26 cellular contexts compared by ENCODE assay signal in the genomic region with DNA sequence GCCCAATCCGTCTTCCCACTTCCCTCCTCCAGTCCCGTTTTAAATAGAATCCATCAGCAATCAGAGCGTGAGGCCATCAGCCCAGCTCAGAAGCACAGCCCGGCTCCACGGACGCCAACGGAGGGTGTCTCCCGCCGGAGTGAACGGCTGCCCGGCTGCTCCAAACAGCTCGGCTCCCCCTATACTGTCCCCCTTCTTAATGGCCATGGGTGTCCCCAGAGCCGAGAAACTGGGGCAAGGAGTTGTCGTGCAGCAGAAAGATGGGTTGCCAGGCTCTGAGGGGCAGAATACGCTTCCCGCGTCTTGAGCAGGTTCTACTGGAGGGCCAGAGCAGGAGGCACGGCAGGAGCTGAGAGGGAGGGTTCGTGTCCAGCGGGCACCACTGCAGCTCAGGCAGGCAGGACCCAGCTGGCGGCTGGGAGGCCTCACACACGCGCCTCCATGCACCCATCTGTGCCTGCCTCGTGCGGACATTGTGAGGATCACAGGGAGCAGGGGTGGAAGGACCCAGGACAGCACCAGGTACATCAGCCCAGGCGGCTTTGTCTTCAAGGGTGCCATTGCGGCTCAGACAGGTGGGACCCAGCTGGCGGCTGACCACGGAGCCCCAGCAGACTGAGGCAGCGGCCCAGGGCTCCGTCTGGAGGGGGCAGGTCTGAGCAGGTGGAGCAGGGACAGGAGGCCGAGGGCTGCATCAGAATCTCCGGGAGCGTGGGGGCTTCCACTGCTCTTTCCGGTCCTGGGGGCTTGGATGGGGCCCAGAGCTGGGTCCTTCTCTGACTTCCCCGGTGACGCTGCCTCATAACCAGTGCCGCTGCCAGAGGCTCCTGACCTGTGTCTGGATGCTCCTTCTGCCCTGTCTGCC.
A peak's percentile ranks its signal among the peaks of the same experiment; 100 is the strongest.
DNase-seq lines count a peak whose midpoint lies in the region; ATAC-seq, FAIRE-seq and TF ChIP-seq lines count a peak whose summit lies in the region.
"Had no signal": no experiment of that assay in that cellular context is flagged by ENCODE, and none has a peak within 500 bp of the region (broad histone marks: within the 10 kb centered on the region; RNA-seq: fewer than 3 reads in every experiment).

No MANE protein-coding gene starts in this region.

- no peak overlapping the region for H3K4me3 Mint-ChIP-seq in H9
- H3K4me3 Mint-ChIP-seq: CD8-positive, alpha-beta T cell; dendritic cell treated with granulocyte-macrophage colony-stimulating factor and Interleukin-4, amounts not matched to agents 40 ng/mL and 50 ng/mL, for 4 days; immature natural killer cell; T-helper 1 cell treated with Interleukin-12 subunit alpha and Interleukin-12 subunit beta and Interleukin-4 antibody, amounts not matched to agents 30 μg/mL and 1 μg/mL, for 36 hours had no signal

- H3K18ac ChIP-seq in H9 (ENCODE audit: insufficient read length, low read depth, low read length) = no peak overlapping the region

- H3K9me3 ChIP-seq in H9 (ENCODE audit: control insufficient read depth, low read depth, low read length) (no peaks in the 10 kb centered on the region), HepG2 (ENCODE audit: low read length) (no peaks in the 10 kb centered on the region), spleen (no peaks in the 10 kb centered on the region)
- H3K9me3 ChIP-seq: body of pancreas, right lobe of liver, tibial nerve had no signal

- intact Hi-C loops in HepG2 (cut with micrococcal nuclease; ENCODE audit: unreplicated experiment) = loop anchor here (1.0 kb wide), 1 partner anchor 22 kb away; no protein-coding TSS in a partner anchor
- intact Hi-C loops in spleen (cut with DNase I; ENCODE audit: low total_unique reads) = no loop called here

- in situ Hi-C loops in HepG2 (cut with HindIII; ENCODE audit: extremely low pct_ligation_motif_present, low pct_unique_long_range_greater_than_20kb) = loop anchor here (10.0 kb wide), 1 partner anchor 360 kb away; no protein-coding TSS in a partner anchor

- H3K27me3 ChIP-seq in H9 (ENCODE audit: insufficient read depth, low read length) (no peaks in the 10 kb centered on the region), HepG2 (ENCODE audit: control insufficient read depth in 1 of 2, insufficient read depth in 2 of 2, low read length in 2 of 2) (no peaks in the 10 kb centered on the region), spleen (replicated peaks in 1 of 7) (peaks cover 0 to 43% (median 0%) of the 10 kb centered on the region in 7 donors)
- H3K27me3 ChIP-seq: body of pancreas, right lobe of liver, SJSA1, tibial nerve had no signal

- TF ChIP-seq POLR2A in HepG2 (IDR thresholded peaks at IDR 0.05; ENCODE audit: insufficient read depth in 1 of 2, low read depth in 2 of 2, low read length in 2 of 2) = no peak
- TF ChIP-seq POLR2A in spleen (IDR thresholded peaks at IDR 0.05) = no peak

- no peaks in the 10 kb centered on the region for H3K36me3 ChIP-seq in HepG2 (replicated peaks in 1 of 2; ENCODE audit: control insufficient read depth in 1 of 2, insufficient read depth in 2 of 2, low read length in 2 of 2)
- no peaks in the 10 kb centered on the region for H3K36me3 ChIP-seq in spleen
- H3K36me3 ChIP-seq: right lobe of liver, SJSA1, tibial nerve had no signal

- no peak overlapping the region for H3K4ac ChIP-seq in H9 (ENCODE audit: low read depth, low read length)

- H3K4me1 Mint-ChIP-seq in H9 = 0 out of 4 replicates have a peak, but pooled peaks cover 0 to 2% of the 10 kb centered on the region in 2 experiments
- H3K4me1 Mint-ChIP-seq: immature natural killer cell had no signal

- H3K27ac ChIP-seq in H9 (ENCODE audit: insufficient read length, low read depth, low read length) (no peak overlapping the region), angular gyrus (ENCODE audit: low read depth, low read length) (peak overlapping the region; percentile 63), HepG2 (ENCODE audit: extremely low read length, insufficient read depth, low read length) (peak overlapping the region; percentile 64), spleen (no peak overlapping the region)
- H3K27ac ChIP-seq: body of pancreas, right lobe of liver, SJSA1, VCaP had no signal

- H4K8ac ChIP-seq in H9 (replicated peaks; ENCODE audit: insufficient read length, low read depth, low read length) = no peak overlapping the region

- POLR2A ChIA-PET in HepG2 (lab: Yijun Ruan, JAX) = no interaction called here

- no peak overlapping the region for H3T11ph ChIP-seq in H9 (ENCODE audit: low read length)

- no peak for FAIRE-seq in HepG2 (lab: Jason Lieb, UNC)
- FAIRE-seq: GM12878, H54 had no signal

- no CpG with 5 or more reads among the region's 38 CpGs for WGBS in H9 (ENCODE audit: extremely low coverage, insufficient read length, low lambda C conversion rate)
- 92% methylated on average over 19 of the region's 38 CpGs for WGBS in HepG2 (ENCODE audit: low lambda C conversion rate)
- 75 to 89% (median 79%) methylated on average over 19 to 38 of the region's 38 CpGs for WGBS in spleen, 5 donors

- H2BK12ac ChIP-seq in H9 (ENCODE audit: insufficient read length, low read depth, low read length) = no peak overlapping the region

- H3K36me3 Mint-ChIP-seq in H9 (ENCODE audit: insufficient read depth in 1 of 3, low read depth in 3 of 3) = peaks cover 0 to 4% (median 0%) of the 10 kb centered on the region in 3 experiments; a peak in 1 of 7 replicates
- H3K36me3 Mint-ChIP-seq: CD8-positive, alpha-beta T cell; immature natural killer cell had no signal

- H4K91ac ChIP-seq in H9 (ENCODE audit: insufficient read length, low read depth, low read length) = no peak overlapping the region

- H3K23ac ChIP-seq in H9 (ENCODE audit: insufficient read length, low read depth, low read length) = no peak overlapping the region

- no peak overlapping the region for H3K56ac ChIP-seq in H9 (ENCODE audit: insufficient read length, low read depth, low read length)

- H2BK5ac ChIP-seq in H9 (ENCODE audit: insufficient read length, low read length) = no peak overlapping the region

- no TSS peak for BruUV-seq in HepG2 (replicated peaks; lab: Mats Ljungman, UMichigan)

- TF ChIP-seq CTCF in H9 (conservative IDR thresholded peaks at IDR 0.05) (no peak), HepG2 (CRISPR knock-in tag; IDR thresholded peaks at IDR 0.05) (no peak), spleen (IDR thresholded peaks at IDR 0.05 in 8 of 11, conservative IDR thresholded peaks at IDR 0.05 in 3 of 11) (no peak)

- no peaks in the 10 kb centered on the region for H3K79me2 ChIP-seq in H9 (ENCODE audit: insufficient read depth, low read length)
- H3K79me2 ChIP-seq in HepG2 (ENCODE audit: insufficient read depth, low read length) = no peaks in the 10 kb centered on the region

- no peak overlapping the region; a peak in 1 of 6 replicates for H3K4me3 ChIP-seq in HepG2 (replicated peaks in 1 of 3; ENCODE audit: insufficient read depth in 1 of 3, low read depth in 2 of 3, low read length in 3 of 3)
- no peak overlapping the region for H3K4me3 ChIP-seq in spleen
- H3K4me3 ChIP-seq: body of pancreas, GM12878, right lobe of liver, SJSA1, tibial nerve had no signal

- TF ChIP-seq EP300 in HepG2 (IDR thresholded peaks at IDR 0.05; ENCODE audit: low read depth in 2 of 2, low read length in 2 of 2) (no peak), HepG2 (CRISPR knock-in tag; IDR thresholded peaks at IDR 0.05; ENCODE audit: borderline replicate concordance) (no peak)

- no peak overlapping the region for H2BK20ac ChIP-seq in H9 (ENCODE audit: low read depth, low read length, poor library complexity, severe bottlenecking)

- H4K20me1 ChIP-seq in H9 (ENCODE audit: control insufficient read depth, insufficient read depth, insufficient read length) (no peaks in the 10 kb centered on the region), HepG2 (ENCODE audit: insufficient read depth, low read length) (no peaks in the 10 kb centered on the region)

- CTCF ChIA-PET in HepG2 (lab: Yijun Ruan, JAX; ENCODE audit: low intra/inter-chr PET ratio, low total read pairs) = interaction anchor here (0.9 kb wide), 1 partner anchor 24 kb away, joined by 3 read pairs; no protein-coding TSS in a partner anchor

- H3K4me2 ChIP-seq in H9 (ENCODE audit: insufficient read depth, insufficient read length, low read length) (no peak overlapping the region), HepG2 (ENCODE audit: low read depth, low read length) (no peak overlapping the region)

- no peak overlapping the region; a peak in 1 of 7 replicates for H3K27ac Mint-ChIP-seq in H9
- H3K27ac Mint-ChIP-seq: CD8-positive, alpha-beta T cell; dendritic cell treated with granulocyte-macrophage colony-stimulating factor and Interleukin-4, amounts not matched to agents 40 ng/mL and 50 ng/mL, for 4 days; immature natural killer cell; T-helper 1 cell treated with Interleukin-12 subunit alpha and Interleukin-12 subunit beta and Interleukin-4 antibody, amounts not matched to agents 30 μg/mL and 1 μg/mL, for 36 hours had no signal

- H3K23me2 ChIP-seq in H9 (ENCODE audit: insufficient read length, low read depth, low read length, poor library complexity, severe bottlenecking) = no peaks in the 10 kb centered on the region

- H2BK120ac ChIP-seq in H9 (ENCODE audit: low read depth, low read length, poor library complexity, severe bottlenecking) = no peak overlapping the region

- no peak overlapping the region for H2AK5ac ChIP-seq in H9 (ENCODE audit: insufficient read length, low read length)

- no peak overlapping the region for H2AFZ ChIP-seq in H9 (ENCODE audit: low read length)
- no peak overlapping the region for H2AFZ ChIP-seq in HepG2 (ENCODE audit: low read length)

- no peak for ATAC-seq in HepG2
- no peak for ATAC-seq in activated CD4-positive, CD25-positive, alpha-beta regulatory T cell treated with anti-CD3 and anti-CD28 coated beads, Interleukin-2, amount 50 U/mL, for 24 hours
- ATAC-seq in HG03025 (IDR thresholded peaks at IDR 0.05; ENCODE audit: low FRiP score, unreplicated experiment) = no peak
- ATAC-seq: body of pancreas; CD8-positive, alpha-beta T cell; GM12878; left ventricle myocardium superior had no signal

- H4K5ac ChIP-seq in H9 (ENCODE audit: insufficient read length, low read depth, low read length) = no peak overlapping the region

- H3K9ac ChIP-seq in H9 (ENCODE audit: extremely low read depth, insufficient read length, low read length) (no peak overlapping the region), HepG2 (ENCODE audit: insufficient read depth, low read depth, low read length) (no peak overlapping the region; the same call in 1 of the 2 replicates)

- no peak for TF ChIP-seq RAD21 in HepG2 (CRISPR knock-in tag; IDR thresholded peaks at IDR 0.05)

- H3K27me3 Mint-ChIP-seq in H9 (ENCODE audit: low read depth) = peaks cover 19% of the 10 kb centered on the region
- H3K27me3 Mint-ChIP-seq: dendritic cell treated with granulocyte-macrophage colony-stimulating factor and Interleukin-4, amounts not matched to agents 40 ng/mL and 50 ng/mL, for 4 days had no signal

- peak; percentile 26 for DNase-seq in H9
- DNase-seq in HepG2 (ENCODE audit: low spot score) = no peak
- peak; percentile 49 for DNase-seq in spleen
- no peak for DNase-seq in NCI-H1930 (lab: John Stamatoyannopoulos, UW)
- DNase-seq in HuH-7 (ENCODE audit: low spot score) = no peak
- DNase-seq: activated CD4-positive, alpha-beta T cell treated with anti-CD3 and anti-CD28 coated beads, Interleukin-2, amount 50 U/mL, for 48 hours; body of pancreas; DMS53; immature natural killer cell; KBM-7; left ventricle myocardium superior; MV-4-11; NCI-H1694; nucleus accumbens had no signal

- H3K79me1 ChIP-seq in H9 (ENCODE audit: insufficient read depth, low read depth, low read length, poor library complexity, severe bottlenecking) = no peaks in the 10 kb centered on the region

- H3K4me1 ChIP-seq in H9 (ENCODE audit: insufficient read depth, low read length) = no peaks in the 10 kb centered on the region
- peaks cover 63% of the 10 kb centered on the region for H3K4me1 ChIP-seq in HepG2 (ENCODE audit: insufficient read depth, low read length)
- no peaks in the 10 kb centered on the region for H3K4me1 ChIP-seq in spleen
- H3K4me1 ChIP-seq: body of pancreas, right lobe of liver, SJSA1, tibial nerve had no signal

- H3K9me3 Mint-ChIP-seq in H9 = no peaks in the 10 kb centered on the region; a peak in 1 of 5 replicates
- H3K9me3 Mint-ChIP-seq: CD8-positive, alpha-beta T cell; dendritic cell treated with granulocyte-macrophage colony-stimulating factor and Interleukin-4, amounts not matched to agents 40 ng/mL and 50 ng/mL, for 4 days; immature natural killer cell; T-helper 1 cell treated with Interleukin-12 subunit alpha and Interleukin-12 subunit beta and Interleukin-4 antibody, amounts not matched to agents 30 μg/mL and 1 μg/mL, for 36 hours had no signal

- no peak overlapping the region; the same call in 1 of the 2 replicates for H3K14ac ChIP-seq in H9 (ENCODE audit: insufficient read depth, low read length)

- H2BK15ac ChIP-seq in H9 (ENCODE audit: low read depth, low read length) = no peak overlapping the region

Comparison
In these comparisons a context has a peak if more than half of its experiments do, and no peak if none do; other contexts are left out.
1. DNase-seq: peak in H9 (single experiment) and spleen (single experiment); none in HepG2 (single experiment), NCI-H1930 (0 of 2) and HuH-7 (single experiment).
2. H3K27ac ChIP-seq: peak in angular gyrus (single experiment) and HepG2 (single experiment); none in H9 (single experiment) and spleen (0 of 8).